31 cellular contexts compared by ENCODE assay signal in genomic region chr10:131155903-131156285, GRCh38.
"Had no signal": no experiment of that assay in that cellular context is flagged by ENCODE, and none has a peak within 500 bp of the region (broad histone marks: within the 10 kb centered on the region; RNA-seq: fewer than 3 reads in every experiment).

No MANE protein-coding gene starts in this region.

- H3K27me3 ChIP-seq: ascending aorta, cardiac muscle cell had no signal

- H3K9ac ChIP-seq: KMS-11 had no signal

- H3K27ac ChIP-seq: ascending aorta, cardiac muscle cell, KMS-11, PC-9, RWPE1, WERI-Rb-1 had no signal

- DNase-seq: activated CD4-positive, alpha-beta memory T cell treated with anti-CD3 and anti-CD28 coated beads, Interleukin-2, amount 10 ng/mL, durations not matched to agents 7 days and 5 days; activated CD4-positive, alpha-beta T cell treated with anti-CD3 and anti-CD28 coated beads for 1 hour; activated CD4-positive, alpha-beta T cell treated with anti-CD3 and anti-CD28 coated beads for 48 hours; activated CD4-positive, CD25-positive, alpha-beta regulatory T cell; activated CD8-positive, alpha-beta memory T cell treated with anti-CD3 and anti-CD28 coated beads for 24 hours; activated CD8-positive, alpha-beta memory T cell treated with anti-CD3 and anti-CD28 coated beads, Interleukin-2, amount 10 ng/mL, durations not matched to agents 7 days and 5 days; activated CD8-positive, alpha-beta memory T cell treated with anti-CD3 and anti-CD28 coated beads, Interleukin-2, amount 50 U/mL, for 48 hours; activated effector memory CD4-positive, alpha-beta T cell treated with Interleukin-2 at 50 U/mL for 16 hours; activated naive CD8-positive, alpha-beta T cell treated with anti-CD3 and anti-CD28 coated beads, Interleukin-2, amount 10 ng/mL, durations not matched to agents 7 days and 5 days; activated T-cell treated with anti-CD3 and anti-CD28 coated beads, Interleukin-2, amount 50 U/mL, for 48 hours; amygdala; NCI-H1105; NCI-H1417 treated with DMSO at 0.1 percent for 48 hours; NCI-H1930; NCI-H2081 treated with DMSO at 0.1 percent for 48 hours; NCI-H226; NCI-H446 treated with DMSO at 0.1 percent for 48 hours; NCI-H524 treated with DMSO at 0.1 percent for 48 hours; PC-9; SIG-M5; T-cell; T-helper 17 cell; WERI-Rb-1 had no signal

- H3K36me3 ChIP-seq: ascending aorta, cardiac muscle cell, WERI-Rb-1 had no signal

- H3K4me3 ChIP-seq: ascending aorta, cardiac muscle cell, PC-9 had no signal

- H3K4me1 ChIP-seq: ascending aorta had no signal

- H3K4me2 ChIP-seq: KMS-11, PC-9 had no signal

- H3K27ac Mint-ChIP-seq: activated CD4-positive, alpha-beta memory T cell treated with anti-CD3 and anti-CD28 coated beads, Interleukin-2, amount 10 ng/mL, durations not matched to agents 7 days and 5 days; activated CD8-positive, alpha-beta memory T cell treated with anti-CD3 and anti-CD28 coated beads, Interleukin-2, amount 10 ng/mL, durations not matched to agents 7 days and 5 days; activated naive CD4-positive, alpha-beta T cell treated with anti-CD3 and anti-CD28 coated beads, Interleukin-2, amount 50 U/mL, for 24 hours; activated naive CD8-positive, alpha-beta T cell treated with anti-CD3 and anti-CD28 coated beads, Interleukin-2, amount 10 ng/mL, durations not matched to agents 7 days and 5 days; T-cell; T-helper 17 cell had no signal

- H3K36me3 Mint-ChIP-seq: activated CD8-positive, alpha-beta memory T cell treated with anti-CD3 and anti-CD28 coated beads, Interleukin-2, amount 10 ng/mL, durations not matched to agents 7 days and 5 days; activated naive CD4-positive, alpha-beta T cell treated with anti-CD3 and anti-CD28 coated beads, Interleukin-2, amount 50 U/mL, for 24 hours; activated naive CD8-positive, alpha-beta T cell treated with anti-CD3 and anti-CD28 coated beads, Interleukin-2, amount 10 ng/mL, durations not matched to agents 7 days and 5 days; T-cell had no signal

- ATAC-seq: activated CD8-positive, alpha-beta memory T cell treated with anti-CD3 and anti-CD28 coated beads, Interleukin-2, amount 10 ng/mL, durations not matched to agents 7 days and 5 days; Right ventricle myocardium inferior; SK-N-SH treated with all-trans-retinoic acid at 6 μM for 48 hours; T-cell; T-helper 17 cell had no signal

- H3K4me3 Mint-ChIP-seq: activated CD4-positive, alpha-beta memory T cell treated with anti-CD3 and anti-CD28 coated beads, Interleukin-2, amount 10 ng/mL, durations not matched to agents 7 days and 5 days; activated CD8-positive, alpha-beta memory T cell treated with anti-CD3 and anti-CD28 coated beads, Interleukin-2, amount 10 ng/mL, durations not matched to agents 7 days and 5 days; activated naive CD4-positive, alpha-beta T cell treated with anti-CD3 and anti-CD28 coated beads, Interleukin-2, amount 50 U/mL, for 24 hours; activated naive CD8-positive, alpha-beta T cell treated with anti-CD3 and anti-CD28 coated beads, Interleukin-2, amount 10 ng/mL, durations not matched to agents 7 days and 5 days; central memory CD8-positive, alpha-beta T cell; T-cell; T-helper 17 cell had no signal

- H3K4me1 Mint-ChIP-seq: activated CD4-positive, alpha-beta memory T cell treated with anti-CD3 and anti-CD28 coated beads, Interleukin-2, amount 10 ng/mL, durations not matched to agents 7 days and 5 days; activated CD8-positive, alpha-beta memory T cell treated with anti-CD3 and anti-CD28 coated beads, Interleukin-2, amount 10 ng/mL, durations not matched to agents 7 days and 5 days; activated naive CD8-positive, alpha-beta T cell treated with anti-CD3 and anti-CD28 coated beads, Interleukin-2, amount 10 ng/mL, durations not matched to agents 7 days and 5 days; central memory CD8-positive, alpha-beta T cell; T-cell; T-helper 17 cell had no signal

- H3K27me3 Mint-ChIP-seq: activated CD4-positive, alpha-beta memory T cell treated with anti-CD3 and anti-CD28 coated beads, Interleukin-2, amount 10 ng/mL, durations not matched to agents 7 days and 5 days; activated CD8-positive, alpha-beta memory T cell treated with anti-CD3 and anti-CD28 coated beads, Interleukin-2, amount 10 ng/mL, durations not matched to agents 7 days and 5 days; activated naive CD8-positive, alpha-beta T cell treated with anti-CD3 and anti-CD28 coated beads, Interleukin-2, amount 10 ng/mL, durations not matched to agents 7 days and 5 days; central memory CD8-positive, alpha-beta T cell had no signal
